ENCODE assay signal across 8 cellular contexts in genomic region chr3:16480861-16481569, GRCh38. TPM values are rescaled to one million over a fixed set of nuclear protein-coding genes. Genes with fewer than 3 reads are reported as not detected.
DNase-seq lines count a peak whose midpoint lies in the region; ATAC-seq, FAIRE-seq and TF ChIP-seq lines count a peak whose summit lies in the region.

No MANE protein-coding gene starts in this region.

- TF ChIP-seq CTCF in astrocyte of the spinal cord (IDR thresholded peaks at IDR 0.05; ENCODE audit: low read depth, low read length), result no peak
- TF ChIP-seq CTCF in neural progenitor cell (IDR thresholded peaks at IDR 0.05), result no peak

- H3K36me3 ChIP-seq in neural progenitor cell, result no peaks in the 10 kb centered on the region

- no peaks in the 10 kb centered on the region for H3F3A ChIP-seq in neural progenitor cell (ENCODE audit: low read depth)

- ATAC-seq in GM18519 (IDR thresholded peaks at IDR 0.05; ENCODE audit: low FRiP score, unreplicated experiment) (peak; percentile 45), HG03571 (IDR thresholded peaks at IDR 0.05; ENCODE audit: unreplicated experiment) (peak; percentile 46), HG02973 (IDR thresholded peaks at IDR 0.05; ENCODE audit: unreplicated experiment) (no peak)

- H3K27ac Mint-ChIP-seq in neural progenitor cell, result no peak overlapping the region

- H3K27me3 ChIP-seq in neural progenitor cell, result no peaks in the 10 kb centered on the region

- H3K27ac ChIP-seq in neural progenitor cell, result no peak overlapping the region

- no peak overlapping the region for H3K9ac ChIP-seq in neural progenitor cell

- H3K9me3 ChIP-seq in neural progenitor cell (ENCODE audit: low read depth), result no peaks in the 10 kb centered on the region

- no peaks in the 10 kb centered on the region for H3K79me2 ChIP-seq in neural progenitor cell (ENCODE audit: low read depth)

- H3K4me1 Mint-ChIP-seq in neural progenitor cell, result peaks cover 17% of the 10 kb centered on the region

- peaks cover 3% of the 10 kb centered on the region for H3K27me3 Mint-ChIP-seq in neural progenitor cell (ENCODE audit: insufficient read depth, low read depth)

- H3K36me3 Mint-ChIP-seq in neural progenitor cell, result no peaks in the 10 kb centered on the region

- H4K20me1 ChIP-seq in neural progenitor cell (ENCODE audit: low read depth), result no peaks in the 10 kb centered on the region

- no peak for FAIRE-seq in frontal cortex (lab: Jason Lieb, UNC)

- no peak overlapping the region for H3K4me3 ChIP-seq in astrocyte of the spinal cord (ENCODE audit: low read depth, low read length)
- no peak overlapping the region for H3K4me3 ChIP-seq in neural progenitor cell

- in situ Hi-C loops in astrocyte of the spinal cord (cut with HindIII; ENCODE audit: low sequenced_read_pairs), result no loop called here

- H2AFZ ChIP-seq in neural progenitor cell (replicated peaks), result no peak overlapping the region

- H3K9me3 Mint-ChIP-seq in neural progenitor cell, result no peaks in the 10 kb centered on the region

- peaks cover 21% of the 10 kb centered on the region for H3K4me1 ChIP-seq in neural progenitor cell

- DNase-seq in astrocyte of the spinal cord (ENCODE audit: low read depth, low spot score), result peak; percentile 46
- peak; percentile 26 for DNase-seq in neural progenitor cell (ENCODE audit: low spot score)
- DNase-seq in frontal cortex (ENCODE audit: low spot score in 2 of 2), result no peak
- DNase-seq in UCSD-AML1 (lab: John Stamatoyannopoulos, UW; ENCODE audit: unreplicated experiment), result no peak
- DNase-seq in NCI-H510A treated with DMSO at 0.1 percent for 48 hours (lab: John Stamatoyannopoulos, UW), result no peak

- no peak overlapping the region for H3K4me2 ChIP-seq in neural progenitor cell

- no peak overlapping the region for H3K4me3 Mint-ChIP-seq in neural progenitor cell

RNA-seq across cellular contexts. Expression of gene RFTN1, which starts 32.5 kb away (rescaled TPM):
- 0.37 and 0.92 TPM in 2 replicates for total RNA-seq in neural progenitor cell (ENCODE audit: low replicate concordance)
- 11.0 TPM for total RNA-seq in frontal cortex

Comparison
In these comparisons a context has a peak if more than half of its experiments do, and no peak if none do; other contexts are left out.
1. DNase-seq: peak in astrocyte of the spinal cord (single experiment) and neural progenitor cell (single experiment); none in frontal cortex (0 of 2), UCSD-AML1 (single experiment) and NCI-H510A treated with DMSO at 0.1 percent for 48 hours (single experiment).